ENCODE assay signal across 18 cellular contexts in the genomic region with DNA sequence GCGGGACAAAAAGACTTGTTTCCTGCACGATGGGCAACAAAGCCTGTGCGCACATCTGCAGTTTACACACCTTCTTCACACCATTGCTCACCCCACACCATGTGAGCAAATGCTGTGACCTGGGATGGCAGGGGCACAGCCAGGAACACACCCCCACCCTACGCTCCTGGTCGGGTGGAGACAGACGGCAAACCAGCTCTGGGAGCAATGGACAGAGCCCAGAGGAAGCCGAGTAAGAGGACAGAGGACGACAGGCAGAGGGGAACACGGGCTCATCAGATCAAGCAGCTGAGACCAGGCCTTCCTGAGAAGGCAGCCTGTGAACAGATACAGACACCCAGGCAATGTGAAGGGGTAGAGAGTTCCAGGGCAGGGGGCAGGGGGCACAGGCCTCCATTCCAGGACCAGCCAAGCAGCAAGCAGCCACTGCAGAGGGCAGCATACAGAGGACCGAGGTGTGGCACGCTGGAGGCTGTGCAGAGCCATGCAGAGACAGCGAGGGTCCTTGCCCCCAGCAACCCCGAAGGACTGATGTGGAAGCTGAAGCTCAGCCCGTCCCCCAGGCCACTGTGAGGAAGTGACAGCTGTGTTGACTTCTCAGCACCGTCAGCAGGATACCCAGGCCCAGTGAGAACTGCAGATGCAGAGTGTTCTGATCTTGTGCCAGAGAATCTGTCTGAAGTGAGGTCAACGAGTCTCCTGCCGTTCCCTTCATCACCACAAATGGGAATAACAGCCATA. TPM values are rescaled to one million over a fixed set of nuclear protein-coding genes. Genes with fewer than 3 reads are reported as not detected.
A peak's percentile ranks its signal among the peaks of the same experiment; 100 is the strongest.
DNase-seq lines count a peak whose midpoint lies in the region; ATAC-seq and TF ChIP-seq lines count a peak whose summit lies in the region.
"Had no signal": no experiment of that assay in that cellular context is flagged by ENCODE, and none has a peak within 500 bp of the region (broad histone marks: within the 10 kb centered on the region; RNA-seq: fewer than 3 reads in every experiment).

No MANE protein-coding gene starts in this region.

- no peaks in the 10 kb centered on the region for H3K36me3 Mint-ChIP-seq in activated naive CD4-positive, alpha-beta T cell treated with anti-CD3 and anti-CD28 coated beads for 36 hours (ENCODE audit: low read depth)
- H3K36me3 Mint-ChIP-seq: activated naive CD4-positive, alpha-beta T cell treated with anti-CD3 and anti-CD28 coated beads, Interleukin-2, amount 50 U/mL, for 72 hours; naive B cell had no signal

- peaks cover 8% of the 10 kb centered on the region for H3K4me1 ChIP-seq in HEK293 (ENCODE audit: control insufficient read depth, insufficient read depth, low read length)
- H3K4me1 ChIP-seq in sigmoid colon, result peaks cover 0 to 20% (median 14%) of the 10 kb centered on the region in 4 donors

- no peaks in the 10 kb centered on the region for H3K9me3 ChIP-seq in HEK293 (ENCODE audit: control insufficient read depth, insufficient read depth, low read depth, low read length)
- H3K9me3 ChIP-seq in sigmoid colon, result no peaks in the 10 kb centered on the region
- H3K9me3 ChIP-seq: heart right ventricle had no signal

- TF ChIP-seq CTCF in HEK293 (tag by site-specific recombination; IDR thresholded peaks at IDR 0.05) (no peak; the same call in 1 of the 2 replicates), sigmoid colon (IDR thresholded peaks at IDR 0.05) (no peak)

- CTCF ChIA-PET in HEK293 (lab: Yijun Ruan, JAX), result interaction anchor here (1.0 to 1.5 kb wide), 3 partner anchors 30 to 44 kb away, joined by 3 to 5 read pairs (median 5); no protein-coding TSS in a partner anchor
- CTCF ChIA-PET in activated naive CD4-positive, alpha-beta T cell treated with anti-CD3 and anti-CD28 coated beads for 36 hours (lab: Charles Lee), result interaction anchor here (0.5 kb wide), 1 partner anchor 67 kb away, joined by 3 read pairs; no protein-coding TSS in a partner anchor

- no peaks in the 10 kb centered on the region for H3K9me3 Mint-ChIP-seq in activated naive CD4-positive, alpha-beta T cell treated with anti-CD3 and anti-CD28 coated beads for 36 hours
- H3K9me3 Mint-ChIP-seq: activated naive CD4-positive, alpha-beta T cell treated with anti-CD3 and anti-CD28 coated beads, Interleukin-2, amount 50 U/mL, for 72 hours; naive B cell had no signal

- H3K4me1 Mint-ChIP-seq in activated naive CD4-positive, alpha-beta T cell treated with anti-CD3 and anti-CD28 coated beads for 36 hours (ENCODE audit: low read depth), result peaks cover 6% of the 10 kb centered on the region
- H3K4me1 Mint-ChIP-seq: naive B cell had no signal

- no peak overlapping the region for H3K4me3 Mint-ChIP-seq in activated naive CD4-positive, alpha-beta T cell treated with anti-CD3 and anti-CD28 coated beads for 36 hours

- no peaks in the 10 kb centered on the region; a peak in 1 of 3 replicates for H3K36me3 ChIP-seq in HEK293 (ENCODE audit: control insufficient read depth in 2 of 2, insufficient read depth in 1 of 2, low read length in 2 of 2)
- H3K36me3 ChIP-seq in sigmoid colon, result no peaks in the 10 kb centered on the region
- H3K36me3 ChIP-seq: heart right ventricle had no signal

- TF ChIP-seq EP300 in sigmoid colon (IDR thresholded peaks at IDR 0.05), result no peak

- TF ChIP-seq POLR2A in sigmoid colon (IDR thresholded peaks at IDR 0.05), result no peak

- H3K27ac ChIP-seq in HEK293 (ENCODE audit: extremely low read depth, low read depth, low read length), result no peak overlapping the region
- H3K27ac ChIP-seq in cingulate gyrus (ENCODE audit: low read depth, low read length), result peak overlapping the region; percentile 48
- peak overlapping the region in 2 of 4 donors; percentile 46 to 62 for H3K27ac ChIP-seq in sigmoid colon
- H3K27ac ChIP-seq: C4-2B, heart right ventricle, KMS-11 had no signal

- H3K4me3 ChIP-seq in HEK293 (ENCODE audit: low read depth, low read length) (no peak overlapping the region), sigmoid colon (no peak overlapping the region)
- H3K4me3 ChIP-seq: heart right ventricle had no signal

- H3K27ac Mint-ChIP-seq in activated naive CD4-positive, alpha-beta T cell treated with anti-CD3 and anti-CD28 coated beads for 36 hours, result no peak overlapping the region
- H3K27ac Mint-ChIP-seq: activated naive CD4-positive, alpha-beta T cell treated with anti-CD3 and anti-CD28 coated beads, Interleukin-2, amount 50 U/mL, for 72 hours had no signal

- ATAC-seq in HG03045 (IDR thresholded peaks at IDR 0.05; ENCODE audit: unreplicated experiment) (no peak), GM18502 (IDR thresholded peaks at IDR 0.05; ENCODE audit: poor library complexity, unreplicated experiment) (no peak)

- POLR2A ChIA-PET in HEK293 (lab: Yijun Ruan, JAX), result no interaction called here

- WGBS in sigmoid colon, 2 donors, result 73 to 74% methylated on average over 17 of the region's 17 CpGs

- intact Hi-C loops in sigmoid colon (cut with DNase I), result no loop called here
- intact Hi-C loops in activated naive CD4-positive, alpha-beta T cell treated with anti-CD3 and anti-CD28 coated beads for 36 hours (cut with micrococcal nuclease), result no loop called here

- H3K27me3 Mint-ChIP-seq in activated naive CD4-positive, alpha-beta T cell treated with anti-CD3 and anti-CD28 coated beads for 36 hours (ENCODE audit: low read depth), result peaks cover 44% of the 10 kb centered on the region

- no peaks in the 10 kb centered on the region for H3K27me3 ChIP-seq in sigmoid colon

- DNase-seq in NCI-H2196 treated with DMSO at 0.1 percent for 48 hours (lab: John Stamatoyannopoulos, UW; ENCODE audit: unreplicated experiment) (peak; percentile 6), sigmoid colon (peak; percentile 56), NOMO-1 treated with dmso at 0.1 percent for 144 hours (lab: John Stamatoyannopoulos, UW; ENCODE audit: unreplicated experiment) (no peak)
- DNase-seq in activated naive CD4-positive, alpha-beta T cell treated with anti-CD3 and anti-CD28 coated beads for 36 hours, result no peak
- DNase-seq: activated CD8-positive, alpha-beta memory T cell treated with anti-CD3 and anti-CD28 coated beads, Interleukin-2, amount 50 U/mL, for 4 hours; erythroblast; heart right ventricle; naive B cell; NCI-H2171 treated with DMSO at 0.1 percent for 48 hours; stimulated activated naive CD4-positive, alpha-beta T cell treated with Interleukin-2 at 50 U/mL for 16 hours; SW 1271 had no signal

TF ChIP-seq in HEK293, 187 proteins besides CTCF, POLR2A, EP300 and RAD21:
- TF ChIP-seq ZBTB20 (tag by site-specific recombination; IDR thresholded peaks at IDR 0.05), result no peak
- TF ChIP-seq ZNF311 (tag by site-specific recombination; IDR thresholded peaks at IDR 0.05; ENCODE audit: borderline replicate concordance), result no peak
- TF ChIP-seq ZNF785 (tag by site-specific recombination; IDR thresholded peaks at IDR 0.05), result no peak
- TF ChIP-seq ZIC2 (tag by site-specific recombination; IDR thresholded peaks at IDR 0.05), result peak; percentile 75
- no peak for TF ChIP-seq ZNF48 (tag by site-specific recombination; IDR thresholded peaks at IDR 0.05)
TF ChIP-seq in HEK293: peak in this region for 1.

RNA-seq across cellular contexts. Expression of a gene that starts 46.2 kb away (rescaled TPM):
- total RNA-seq in sigmoid colon, result 10 to 100 TPM in 1 of 4 donors, 1 to 10 TPM in 3; 6.2 to 13.0 (median 9.6) TPM
- polyA plus RNA-seq in sigmoid colon, result 1 to 10 TPM in 2 of 3 donors, not detected in 1; 1.2 to 1.8 TPM
- under 1 TPM in 1 of 2 experiments, not detected in 1; 0.10 TPM for total RNA-seq in activated naive CD4-positive, alpha-beta T cell treated with anti-CD3 and anti-CD28 coated beads for 36 hours

Comparison
In these comparisons a context has a peak if more than half of its experiments do, and no peak if none do; other contexts are left out.
1. DNase-seq: peak in NCI-H2196 treated with DMSO at 0.1 percent for 48 hours (single experiment) and sigmoid colon (single experiment); none in NOMO-1 treated with dmso at 0.1 percent for 144 hours (single experiment) and activated naive CD4-positive, alpha-beta T cell treated with anti-CD3 and anti-CD28 coated beads for 36 hours (single experiment).
2. RNA of a gene that starts 46.2 kb away (total RNA-seq): 6.2 to 13.0 TPM in sigmoid colon; 0.10 TPM in activated naive CD4-positive, alpha-beta T cell treated with anti-CD3 and anti-CD28 coated beads for 36 hours; every median in the first group is over 4 times any median in the second.